Comparison of ENCODE assay signal across 9 cellular contexts in genomic region chr6:104940881-104941693, GRCh38. TPM values are rescaled to one million over a fixed set of nuclear protein-coding genes. Genes with fewer than 3 reads are reported as not detected.
DNase-seq lines count a peak whose midpoint lies in the region; ATAC-seq, FAIRE-seq and TF ChIP-seq lines count a peak whose summit lies in the region.
"Had no signal": no experiment of that assay in that cellular context is flagged by ENCODE, and none has a peak within 500 bp of the region (broad histone marks: within the 10 kb centered on the region; RNA-seq: fewer than 3 reads in every experiment).

No MANE protein-coding gene starts in this region.

- H3K27ac ChIP-seq in SJCRH30 (no peak overlapping the region), kidney (ENCODE audit: low read depth in 2 of 2, low read length in 2 of 2) (no peak overlapping the region)

- peak; percentile 80 for ATAC-seq in GM21390 (IDR thresholded peaks at IDR 0.05; ENCODE audit: unreplicated experiment)
- no peak for ATAC-seq in GM21528 (IDR thresholded peaks at IDR 0.05; ENCODE audit: low FRiP score, unreplicated experiment)
- no peak for ATAC-seq in GM19328 (IDR thresholded peaks at IDR 0.05; ENCODE audit: unreplicated experiment)
- ATAC-seq: HCT116 had no signal

- no peaks in the 10 kb centered on the region for H3K4me1 ChIP-seq in SJCRH30
- H3K4me1 ChIP-seq in kidney (ENCODE audit: control insufficient read depth in 1 of 2, insufficient read depth in 1 of 2, low read depth in 1 of 2, low read length in 2 of 2): no peaks in the 10 kb centered on the region

- no peak for FAIRE-seq in bronchial epithelial cell (lab: Jason Lieb, UNC)
- FAIRE-seq in kidney (lab: Jason Lieb, UNC): no peak

- no peaks in the 10 kb centered on the region for H3K27me3 ChIP-seq in SJCRH30
- H3K27me3 ChIP-seq in bronchial epithelial cell (ENCODE audit: control insufficient read depth, insufficient read depth, low read length): peaks cover 14% of the 10 kb centered on the region

- H3K9me3 ChIP-seq in SJCRH30 (replicated peaks) (no peaks in the 10 kb centered on the region), kidney (ENCODE audit: control insufficient read depth in 1 of 2, low read length in 2 of 2) (no peaks in the 10 kb centered on the region)

- TF ChIP-seq CTCF in bronchial epithelial cell (IDR thresholded peaks at IDR 0.05; ENCODE audit: insufficient read depth, low read length, severe bottlenecking): peak; percentile 52
- TF ChIP-seq CTCF in kidney (IDR thresholded peaks at IDR 0.05; ENCODE audit: borderline replicate concordance, extremely low read depth, insufficient read depth): peak; percentile 28

- no peaks in the 10 kb centered on the region for H3K36me3 ChIP-seq in SJCRH30
- no peaks in the 10 kb centered on the region for H3K36me3 ChIP-seq in bronchial epithelial cell (ENCODE audit: control insufficient read depth, insufficient read depth, low read length)
- no peaks in the 10 kb centered on the region for H3K36me3 ChIP-seq in kidney (ENCODE audit: control insufficient read depth in 1 of 2, insufficient read depth in 2 of 2, low read length in 2 of 2)

- no peak overlapping the region for H3K9ac ChIP-seq in kidney (ENCODE audit: low read length in 2 of 2)

- H3K4me3 ChIP-seq in SJCRH30: peak overlapping the region; percentile 50
- peak overlapping the region; percentile 10 for H3K4me3 ChIP-seq in bronchial epithelial cell (ENCODE audit: low read depth, low read length)
- H3K4me3 ChIP-seq in kidney (ENCODE audit: low read length in 2 of 2): no peak overlapping the region

- intact Hi-C loops in kidney (cut with DNase I): no loop called here

- DNase-seq in CD1c-positive myeloid dendritic cell (ENCODE audit: extremely low spot score): peak; percentile 30
- DNase-seq in SJCRH30: peak; percentile 17 to 31
- DNase-seq in bronchial epithelial cell (ENCODE audit: low read depth): peak; percentile 10
- DNase-seq in kidney: peak; percentile 74
- DNase-seq in stimulated activated CD4-positive, alpha-beta T cell treated with anti-CD3 and anti-CD28 coated beads, Interleukin-1b, Interleukin-23, amount 100 ng/mL, for 4 hours (ENCODE audit: low read depth in 2 of 2): peak; percentile 3 to 42

RNA-seq across cellular contexts. Expression of gene LIN28B, which starts 15.8 kb away (rescaled TPM):
- 20.3 and 22.4 TPM in 2 replicates for total RNA-seq in SJCRH30 (2014; rRNA removed; shearing (Covaris generic))
- total RNA-seq in bronchial epithelial cell (not detected in 2 replicates), kidney (not detected)
- not detected for polyA plus RNA-seq in kidney (ENCODE audit: insufficient read depth, low read depth, low replicate concordance)

Comparison
In these comparisons a context has a peak if more than half of its experiments do, and no peak if none do; other contexts are left out.
1. DNase-seq: peak in every context shown above with its lines; median percentile 74 in kidney; 30 in CD1c-positive myeloid dendritic cell; 24 in SJCRH30; 22 in stimulated activated CD4-positive, alpha-beta T cell treated with anti-CD3 and anti-CD28 coated beads, Interleukin-1b, Interleukin-23, amount 100 ng/mL, for 4 hours; 10 in bronchial epithelial cell.
2. H3K4me3 ChIP-seq: peak in SJCRH30 (single experiment) and bronchial epithelial cell (single experiment); none in kidney (0 of 2).
3. RNA of gene LIN28B, which starts 15.8 kb away (total RNA-seq): 20.3 to 22.4 TPM in SJCRH30; not detected in bronchial epithelial cell and not detected in kidney (single experiment); every median in the first group is over 10 times any median in the second.